ENCODE assay signal across 19 cellular contexts in genomic region chr6:136351518-136352106, GRCh38.
DNase-seq lines count a peak whose midpoint lies in the region; ATAC-seq and TF ChIP-seq lines count a peak whose summit lies in the region.
"Had no signal": no experiment of that assay in that cellular context is flagged by ENCODE, and none has a peak within 500 bp of the region (broad histone marks: within the 10 kb centered on the region; RNA-seq: fewer than 3 reads in every experiment).

No MANE protein-coding gene starts in this region.

- ATAC-seq in WTC11 = peak; percentile 87
- ATAC-seq: activated T-cell treated with anti-CD3 and anti-CD28 coated beads, Interleukin-2, amount 50 U/mL, for 4 hours; left colon had no signal

- H3K9me3 ChIP-seq in Loucy (ENCODE audit: insufficient read depth, low read depth, low read length) = no peaks in the 10 kb centered on the region
- H3K9me3 ChIP-seq: BLaER1, Peyer's patch, testis had no signal

- H3K79me1 ChIP-seq in mesendoderm (ENCODE audit: low read length) = no peaks in the 10 kb centered on the region

- H2BK5ac ChIP-seq in mesendoderm (ENCODE audit: low read length) = no peak overlapping the region

- no peak overlapping the region for H2BK15ac ChIP-seq in mesendoderm (replicated peaks; ENCODE audit: low read depth)

- no peaks in the 10 kb centered on the region for H3F3A ChIP-seq in Loucy (ENCODE audit: low read depth)

- H3K9ac ChIP-seq in Loucy (ENCODE audit: low read depth, low read length, poor library complexity, severe bottlenecking) (no peak overlapping the region), mesendoderm (ENCODE audit: low read length) (no peak overlapping the region)
- H3K9ac ChIP-seq: BLaER1 had no signal

- H3K4me3 ChIP-seq in H7 (ENCODE audit: insufficient read depth, low read depth, low read length) (no peak overlapping the region), Loucy (ENCODE audit: low read length, poor library complexity, severe bottlenecking) (no peak overlapping the region), mesendoderm (ENCODE audit: low read length) (no peak overlapping the region)
- H3K4me3 ChIP-seq: BLaER1, Peyer's patch, testis had no signal

- no peaks in the 10 kb centered on the region for H3K27me3 Mint-ChIP-seq in WTC11 (ENCODE audit: low read depth)

- H3K36me3 Mint-ChIP-seq in WTC11 = peaks cover 5% of the 10 kb centered on the region

- no peak overlapping the region for H3K56ac ChIP-seq in mesendoderm (ENCODE audit: low read length)

- POLR2A ChIA-PET in WTC11 (lab: Charles Lee) = interaction anchor here (0.6 kb wide), 1 partner anchor 19 kb away, joined by 4 read pairs; no protein-coding TSS in a partner anchor

- H3K4ac ChIP-seq in mesendoderm (ENCODE audit: low read depth, low read length) = no peak overlapping the region

- H3K4me1 ChIP-seq in Loucy (ENCODE audit: insufficient read depth, low read length, poor library complexity, severe bottlenecking) (no peaks in the 10 kb centered on the region), mesendoderm (ENCODE audit: control insufficient read depth, low read depth, low read length) (no peaks in the 10 kb centered on the region)
- H3K4me1 ChIP-seq: BLaER1, Peyer's patch, testis had no signal

- no peak overlapping the region for H3K27ac ChIP-seq in mesendoderm (ENCODE audit: low read depth, low read length)
- H3K27ac ChIP-seq: BLaER1, HL-60, Peyer's patch, testis had no signal

- no peaks in the 10 kb centered on the region for H3K9me2 ChIP-seq in Loucy (replicated peaks; ENCODE audit: low read depth, low read length)

- H3K4me3 Mint-ChIP-seq in WTC11 = no peak overlapping the region
- H3K4me3 Mint-ChIP-seq: activated T-cell treated with anti-CD3 and anti-CD28 coated beads, Interleukin-2, amount 50 U/mL, for 4 hours had no signal

- no peak for TF ChIP-seq CTCF in Loucy (conservative IDR thresholded peaks at IDR 0.05; ENCODE audit: low read length)
- TF ChIP-seq CTCF in WTC11 (IDR thresholded peaks at IDR 0.05) = no peak

- no peaks in the 10 kb centered on the region for H3K9me3 Mint-ChIP-seq in WTC11
- H3K9me3 Mint-ChIP-seq: activated T-cell treated with anti-CD3 and anti-CD28 coated beads, Interleukin-2, amount 50 U/mL, for 4 hours had no signal

- peak; percentile 36 for DNase-seq in H7
- peak; percentile 43 for DNase-seq in WTC11 (ENCODE audit: low spot score)
- DNase-seq in mesendoderm = peak; percentile 14
- no peak for DNase-seq in CD1c-positive myeloid dendritic cell (ENCODE audit: extremely low spot score)
- no peak for DNase-seq in HCEC 1CT
- no peak for DNase-seq in activated effector memory CD4-positive, alpha-beta T cell treated with Interleukin-2 at 50 U/mL for 16 hours
- DNase-seq: activated CD4-positive, alpha-beta T cell treated with anti-CD3 and anti-CD28 coated beads, Interleukin-2, amount 50 U/mL, for 48 hours; activated T-cell treated with anti-CD3 and anti-CD28 coated beads, Interleukin-2, amount 50 U/mL, for 4 hours; DMS53; effector CD8-positive, alpha-beta T cell; left colon; NCI-H1436; Peyer's patch; small intestine; stimulated activated CD4-positive, alpha-beta T cell treated with anti-CD3 and anti-CD28 coated beads, Interleukin-4, amount 100 ng/mL, for 4 hours; testis had no signal

- H3K4me1 Mint-ChIP-seq in WTC11 = peaks cover 25% of the 10 kb centered on the region

- H4K8ac ChIP-seq in mesendoderm (ENCODE audit: low read depth, low read length) = no peak overlapping the region

- no peak overlapping the region for H2AK5ac ChIP-seq in mesendoderm (ENCODE audit: low read length)

- H4K5ac ChIP-seq in mesendoderm (ENCODE audit: low read length) = no peak overlapping the region

- no peak overlapping the region for H3K4me2 ChIP-seq in Loucy (ENCODE audit: low read depth, low read length, poor library complexity, severe bottlenecking)
- no peak overlapping the region for H3K4me2 ChIP-seq in mesendoderm (ENCODE audit: low read length)
- H3K4me2 ChIP-seq: BLaER1 had no signal

- H3K18ac ChIP-seq in mesendoderm (ENCODE audit: low read length) = no peak overlapping the region

- WGBS in mesendoderm (ENCODE audit: extremely low coverage, insufficient coverage, low lambda C conversion rate) = no CpG with 5 or more reads among the region's 2 CpGs

- 0 out of 2 replicates have a peak overlapping the region, but pooled peaks have one; percentile 16 for H2AFZ ChIP-seq in Loucy (ENCODE audit: low read length)

- H2BK120ac ChIP-seq in mesendoderm (ENCODE audit: low read depth, low read length) = no peak overlapping the region

- CTCF ChIA-PET in WTC11 (lab: Charles Lee) = interaction anchor here (0.6 to 1.3 kb wide), 5 partner anchors 20 to 441 kb away, joined by 3 to 5 read pairs (median 4); partner anchors contain the start of genes MAP3K5 and MAP7

- no peaks in the 10 kb centered on the region for H4K20me1 ChIP-seq in Loucy (ENCODE audit: insufficient read depth, low read length, poor library complexity, severe bottlenecking)
- H4K20me1 ChIP-seq: BLaER1 had no signal

- no peaks in the 10 kb centered on the region for H3K79me2 ChIP-seq in Loucy (ENCODE audit: insufficient read depth, low read length)
- H3K79me2 ChIP-seq in mesendoderm (ENCODE audit: control insufficient read depth, insufficient read depth, low read length) = no peaks in the 10 kb centered on the region

- H3K23ac ChIP-seq in mesendoderm (ENCODE audit: low read length) = no peak overlapping the region

- H3K36me3 ChIP-seq in H7 (replicated peaks; ENCODE audit: control insufficient read depth, insufficient read depth, low read length) = peaks cover 4% of the 10 kb centered on the region
- H3K36me3 ChIP-seq in Loucy (ENCODE audit: insufficient read depth, low read length) = no peaks in the 10 kb centered on the region
- no peaks in the 10 kb centered on the region for H3K36me3 ChIP-seq in mesendoderm (ENCODE audit: control insufficient read depth, insufficient read depth, low read length)
- H3K36me3 ChIP-seq: BLaER1 had no signal

- H3K27ac Mint-ChIP-seq in WTC11 = no peak overlapping the region

- H3K27me3 ChIP-seq in H7 (ENCODE audit: control insufficient read depth, insufficient read depth, low read length) = no peaks in the 10 kb centered on the region
- no peaks in the 10 kb centered on the region for H3K27me3 ChIP-seq in Loucy (ENCODE audit: insufficient read depth, low read length, poor library complexity, severe bottlenecking)
- no peaks in the 10 kb centered on the region for H3K27me3 ChIP-seq in mesendoderm (ENCODE audit: insufficient read depth, low read length, poor library complexity)
- H3K27me3 ChIP-seq: BLaER1, Peyer's patch, testis had no signal

TF ChIP-seq in WTC11, 78 proteins besides CTCF, POLR2A, EP300 and RAD21:
- TF ChIP-seq GABPB1 (CRISPR knock-in tag; IDR thresholded peaks at IDR 0.05) (no peak), ZNF232 (CRISPR knock-in tag; IDR thresholded peaks at IDR 0.05) (no peak), OVOL2 (CRISPR knock-in tag; IDR thresholded peaks at IDR 0.05; ENCODE audit: borderline replicate concordance) (no peak), TEAD1 (CRISPR knock-in tag; IDR thresholded peaks at IDR 0.05) (0 out of 2 replicates have a peak, but pooled peaks have one; percentile 27), NFATC4 (CRISPR knock-in tag; IDR thresholded peaks at IDR 0.05) (no peak), ZNF423 (CRISPR knock-in tag; IDR thresholded peaks at IDR 0.05) (peak; percentile 89), NFYB (CRISPR knock-in tag; conservative IDR thresholded peaks at IDR 0.05; ENCODE audit: low read depth) (no peak)
- TF ChIP-seq, protein P1, sequence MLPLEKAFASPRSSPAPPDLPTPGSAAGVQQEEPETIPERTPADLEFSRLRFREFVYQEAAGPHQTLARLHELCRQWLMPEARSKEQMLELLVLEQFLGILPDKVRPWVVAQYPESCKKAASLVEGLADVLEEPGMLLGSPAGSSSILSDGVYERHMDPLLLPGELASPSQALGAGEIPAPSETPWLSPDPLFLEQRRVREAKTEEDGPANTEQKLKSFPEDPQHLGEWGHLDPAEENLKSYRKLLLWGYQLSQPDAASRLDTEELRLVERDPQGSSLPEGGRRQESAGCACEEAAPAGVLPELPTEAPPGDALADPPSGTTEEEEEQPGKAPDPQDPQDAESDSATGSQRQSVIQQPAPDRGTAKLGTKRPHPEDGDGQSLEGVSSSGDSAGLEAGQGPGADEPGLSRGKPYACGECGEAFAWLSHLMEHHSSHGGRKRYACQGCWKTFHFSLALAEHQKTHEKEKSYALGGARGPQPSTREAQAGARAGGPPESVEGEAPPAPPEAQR (CRISPR knock-in tag; IDR thresholded peaks at IDR 0.05) = no peak

Comparison
In these comparisons a context has a peak if more than half of its experiments do, and no peak if none do; other contexts are left out.
1. DNase-seq: peak in H7 (single experiment), WTC11 (single experiment) and mesendoderm (single experiment); none in CD1c-positive myeloid dendritic cell (single experiment), HCEC 1CT (single experiment) and activated effector memory CD4-positive, alpha-beta T cell treated with Interleukin-2 at 50 U/mL for 16 hours (single experiment).